Comparison of ENCODE assay signal across 6 cellular contexts in genomic region chr20:51924509-51924908, GRCh38.
"Had no signal": no experiment of that assay in that cellular context is flagged by ENCODE, and none has a peak within 500 bp of the region (broad histone marks: within the 10 kb centered on the region; RNA-seq: fewer than 3 reads in every experiment).

No MANE protein-coding gene starts in this region.

- FAIRE-seq: HTR-8/SVneo had no signal

- H3K4me2 ChIP-seq: KMS-11 had no signal

- H3K9ac ChIP-seq: KMS-11 had no signal

- DNase-seq: IMR-90, KBM-7, KG1 had no signal

- H3K27ac ChIP-seq: HL-60, KMS-11 had no signal
